In the genomic region with DNA sequence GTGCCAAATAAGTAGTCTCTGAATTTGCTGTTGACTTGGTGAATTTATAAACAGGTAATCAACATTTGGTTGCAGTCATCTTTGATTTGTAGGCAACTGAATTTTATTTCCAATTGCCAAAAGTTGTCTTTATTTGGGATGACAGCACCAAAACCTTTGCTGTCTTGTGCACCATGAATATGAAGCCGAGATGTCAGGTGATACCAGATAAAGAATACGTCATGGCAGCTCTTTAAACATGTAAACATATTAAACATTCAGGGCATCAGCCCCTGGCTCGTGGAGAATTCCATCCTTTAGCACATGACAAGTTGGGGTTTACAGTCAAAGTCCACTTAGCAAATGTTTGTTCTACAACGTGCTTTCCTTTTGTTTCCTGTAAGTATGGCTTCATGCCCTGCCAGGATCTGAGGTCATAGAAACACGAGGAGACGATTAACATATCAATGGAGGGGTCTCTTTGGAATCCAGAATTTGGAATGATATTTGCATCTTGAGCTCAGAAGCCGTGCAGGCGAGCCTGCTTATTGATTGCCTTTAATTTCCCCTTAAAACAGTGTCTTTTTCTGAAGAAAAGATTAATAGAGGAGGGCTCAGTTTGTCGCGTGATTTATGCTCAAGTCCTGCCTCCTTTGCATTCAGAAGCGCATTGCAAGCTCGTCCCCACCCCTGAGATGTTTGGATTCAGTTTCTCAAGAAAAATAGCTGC, we compare ENCODE assay signal across 11 cellular contexts.
DNase-seq lines count a peak whose midpoint lies in the region; ATAC-seq, FAIRE-seq and TF ChIP-seq lines count a peak whose summit lies in the region.
"Had no signal": no experiment of that assay in that cellular context is flagged by ENCODE, and none has a peak within 500 bp of the region (broad histone marks: within the 10 kb centered on the region; RNA-seq: fewer than 3 reads in every experiment).

No MANE protein-coding gene starts in this region.

- H3K36me3 ChIP-seq in endocrine pancreas (ENCODE audit: control insufficient read depth, insufficient read depth, low read length) = no peaks in the 10 kb centered on the region
- no peaks in the 10 kb centered on the region for H3K36me3 ChIP-seq in CD8-positive, alpha-beta T cell (ENCODE audit: insufficient read depth, low read length)
- H3K36me3 ChIP-seq: Peyer's patch had no signal

- H3K27me3 ChIP-seq in endocrine pancreas (ENCODE audit: control insufficient read depth, insufficient read depth, low read length) = no peaks in the 10 kb centered on the region
- no peaks in the 10 kb centered on the region for H3K27me3 ChIP-seq in CD8-positive, alpha-beta T cell (ENCODE audit: insufficient read depth, low read length)
- H3K27me3 ChIP-seq: Peyer's patch had no signal

- peak overlapping the region; percentile 73 for H3K4me3 Mint-ChIP-seq in neural crest cell
- no peak overlapping the region for H3K4me3 Mint-ChIP-seq in CD8-positive, alpha-beta T cell
- H3K4me3 Mint-ChIP-seq: activated naive CD4-positive, alpha-beta T cell treated with anti-CD3 and anti-CD28 coated beads, Interleukin-2, amount 50 U/mL, for 24 hours had no signal

- H3K9me3 Mint-ChIP-seq in neural crest cell = no peaks in the 10 kb centered on the region
- H3K9me3 Mint-ChIP-seq in CD8-positive, alpha-beta T cell = no peaks in the 10 kb centered on the region
- H3K9me3 Mint-ChIP-seq: activated naive CD4-positive, alpha-beta T cell treated with anti-CD3 and anti-CD28 coated beads, Interleukin-2, amount 50 U/mL, for 24 hours had no signal

- POLR2A ChIA-PET in CD8-positive, alpha-beta T cell (lab: Charles Lee) = interaction anchor here (0.6 kb wide), 1 partner anchor 7 kb away, joined by 5 read pairs; no protein-coding TSS in a partner anchor

- H3K4me1 ChIP-seq in endocrine pancreas (ENCODE audit: control insufficient read depth, insufficient read depth, low read length) = peaks cover 5% of the 10 kb centered on the region
- peaks cover 7% of the 10 kb centered on the region for H3K4me1 ChIP-seq in CD8-positive, alpha-beta T cell (ENCODE audit: insufficient read depth, low read length)
- H3K4me1 ChIP-seq: Peyer's patch had no signal

- H3K27ac Mint-ChIP-seq in neural crest cell (ENCODE audit: unreplicated experiment) = peak overlapping the region; percentile 97
- no peak overlapping the region for H3K27ac Mint-ChIP-seq in CD8-positive, alpha-beta T cell
- H3K27ac Mint-ChIP-seq: activated naive CD4-positive, alpha-beta T cell treated with anti-CD3 and anti-CD28 coated beads, Interleukin-2, amount 50 U/mL, for 24 hours had no signal

- TF ChIP-seq CTCF in neural crest cell (conservative IDR thresholded peaks at IDR 0.05) = peak; percentile 20
- TF ChIP-seq CTCF in CD8-positive, alpha-beta T cell (IDR thresholded peaks at IDR 0.05) = no peak

- peaks cover 29% of the 10 kb centered on the region for H3K4me1 Mint-ChIP-seq in neural crest cell
- H3K4me1 Mint-ChIP-seq in CD8-positive, alpha-beta T cell (ENCODE audit: low read depth) = peaks cover 8% of the 10 kb centered on the region

- peak; percentile 99 for FAIRE-seq in G401.6 (lab: Jason Lieb, UNC)

- no peaks in the 10 kb centered on the region for H3K27me3 Mint-ChIP-seq in neural crest cell (ENCODE audit: low read depth)
- no peaks in the 10 kb centered on the region for H3K27me3 Mint-ChIP-seq in CD8-positive, alpha-beta T cell (ENCODE audit: low read depth)
- H3K27me3 Mint-ChIP-seq: activated naive CD4-positive, alpha-beta T cell treated with anti-CD3 and anti-CD28 coated beads, Interleukin-2, amount 50 U/mL, for 24 hours had no signal

- H3K9me3 ChIP-seq in endocrine pancreas (ENCODE audit: control insufficient read depth, low read length) = no peaks in the 10 kb centered on the region
- no peaks in the 10 kb centered on the region for H3K9me3 ChIP-seq in CD8-positive, alpha-beta T cell (ENCODE audit: low read length)
- H3K9me3 ChIP-seq: Peyer's patch had no signal

- no peak overlapping the region for H3K27ac ChIP-seq in CD8-positive, alpha-beta T cell (ENCODE audit: low read depth, low read length)

- DNase-seq in NCI-H526 treated with DMSO at 0.1 percent for 48 hours (lab: John Stamatoyannopoulos, UW) (peak; percentile 17), neural crest cell (ENCODE audit: low read depth, low spot score) (peak; percentile 33), Ammon's horn (ENCODE audit: low spot score) (no peak)
- no peak for DNase-seq in effector CD8-positive, alpha-beta T cell (lab: John Stamatoyannopoulos, UW)
- DNase-seq in CD8-positive, alpha-beta T cell = no peak
- no peak for DNase-seq in activated effector memory CD4-positive, alpha-beta T cell treated with anti-CD3 and anti-CD28 coated beads, Interleukin-2, amount 50 U/mL, for 16 hours

- no peak for ATAC-seq in CD8-positive, alpha-beta T cell

- H3K4me3 ChIP-seq in endocrine pancreas (ENCODE audit: control insufficient read depth, insufficient read depth, low read length) = peak overlapping the region; percentile 46
- no peak overlapping the region for H3K4me3 ChIP-seq in CD8-positive, alpha-beta T cell (ENCODE audit: low read depth, low read length)
- H3K4me3 ChIP-seq: lung had no signal

- H3K36me3 Mint-ChIP-seq in neural crest cell (ENCODE audit: low read depth) = no peaks in the 10 kb centered on the region
- no peaks in the 10 kb centered on the region for H3K36me3 Mint-ChIP-seq in CD8-positive, alpha-beta T cell
- H3K36me3 Mint-ChIP-seq: activated naive CD4-positive, alpha-beta T cell treated with anti-CD3 and anti-CD28 coated beads, Interleukin-2, amount 50 U/mL, for 24 hours had no signal

- H3K9ac ChIP-seq in endocrine pancreas (ENCODE audit: control insufficient read depth, insufficient read depth, low read length) = no peak overlapping the region

- CTCF ChIA-PET in CD8-positive, alpha-beta T cell (lab: Charles Lee) = interaction anchor here (0.6 to 1.4 kb wide), 3 partner anchors 29 to 1342 kb away, joined by 3 to 4 read pairs (median 3); no protein-coding TSS in a partner anchor

- intact Hi-C loops in CD8-positive, alpha-beta T cell (cut with DNase I, micrococcal nuclease) = no loop called here

Comparison
In these comparisons a context has a peak if more than half of its experiments do, and no peak if none do; other contexts are left out.
1. DNase-seq: peak in NCI-H526 treated with DMSO at 0.1 percent for 48 hours (single experiment) and neural crest cell (single experiment); none in effector CD8-positive, alpha-beta T cell (single experiment), Ammon's horn (single experiment), CD8-positive, alpha-beta T cell (0 of 7) and activated effector memory CD4-positive, alpha-beta T cell treated with anti-CD3 and anti-CD28 coated beads, Interleukin-2, amount 50 U/mL, for 16 hours (single experiment).